Comparison of ENCODE assay signal across 8 cellular contexts in genomic region chr15:67835349-67836133, GRCh38. TPM values are rescaled to one million over a fixed set of nuclear protein-coding genes. Genes with fewer than 3 reads are reported as not detected.
DNase-seq lines count a peak whose midpoint lies in the region; ATAC-seq and TF ChIP-seq lines count a peak whose summit lies in the region.

No MANE protein-coding gene starts in this region.

- intact Hi-C loops in left cardiac atrium (cut with DNase I) = loop anchor here in 1 of 2 donors (2.0 to 10.0 kb wide), 4 partner anchors 313 to 891 kb away; partner anchors contain the start of gene C15orf61
- intact Hi-C loops in lower lobe of right lung (cut with DNase I) = loop anchor here (2.0 kb wide), 1 partner anchor 379 kb away; no protein-coding TSS in a partner anchor

- no peak for TF ChIP-seq EP300 in upper lobe of left lung (IDR thresholded peaks at IDR 0.05)

- no peak overlapping the region for H3K27ac ChIP-seq in cardiac muscle cell
- H3K27ac ChIP-seq in lower lobe of right lung = no peak overlapping the region
- peak overlapping the region in 1 of 4 donors; percentile 10 for H3K27ac ChIP-seq in upper lobe of left lung

- POLR2A ChIA-PET in GM10248 (lab: Yijun Ruan, JAX) = no interaction called here

- ATAC-seq in left cardiac atrium (no peak), lower lobe of right lung (no peak), upper lobe of left lung (ENCODE audit: low FRiP score in 2 of 2) (no peak), GM18909 (IDR thresholded peaks at IDR 0.05; ENCODE audit: poor library complexity, unreplicated experiment) (no peak), HG02852 (IDR thresholded peaks at IDR 0.05; ENCODE audit: unreplicated experiment) (no peak)

- no peaks in the 10 kb centered on the region for H3K36me3 ChIP-seq in cardiac muscle cell
- no peaks in the 10 kb centered on the region for H3K36me3 ChIP-seq in lower lobe of right lung
- no peaks in the 10 kb centered on the region for H3K36me3 ChIP-seq in upper lobe of left lung

- no peaks in the 10 kb centered on the region for H3K9me3 ChIP-seq in cardiac muscle cell (ENCODE audit: low read depth)
- H3K9me3 ChIP-seq in lower lobe of right lung = no peaks in the 10 kb centered on the region
- no peaks in the 10 kb centered on the region for H3K9me3 ChIP-seq in upper lobe of left lung

- H3K27me3 ChIP-seq in cardiac muscle cell (peaks cover 85% of the 10 kb centered on the region), lower lobe of right lung (ENCODE audit: low read depth) (peaks cover 58% of the 10 kb centered on the region), upper lobe of left lung (peaks cover 2 to 53% (median 30%) of the 10 kb centered on the region in 4 donors)

- DNase-seq in cardiac muscle cell (ENCODE audit: low read depth in 1 of 2, low spot score in 1 of 2) = no peak
- DNase-seq in left cardiac atrium = no peak
- DNase-seq in astrocyte of the cerebellum (ENCODE audit: low read depth) = no peak
- DNase-seq in lower lobe of right lung = no peak
- DNase-seq in upper lobe of left lung = peak; percentile 42 to 85
- DNase-seq in GM10248 (ENCODE audit: extremely low spot score) = no peak

- H3K4me3 ChIP-seq in cardiac muscle cell (peak overlapping the region; percentile 12), astrocyte of the cerebellum (ENCODE audit: low read depth, low read length) (peak overlapping the region; percentile 16), lower lobe of right lung (peak overlapping the region; percentile 55), upper lobe of left lung (peak overlapping the region; percentile 12 to 53 (median 39))

- TF ChIP-seq CTCF in cardiac muscle cell (IDR thresholded peaks at IDR 0.05; ENCODE audit: low read depth, low read length) = no peak
- TF ChIP-seq CTCF in astrocyte of the cerebellum (IDR thresholded peaks at IDR 0.05; ENCODE audit: low read depth, low read length, missing control alignments) = no peak
- no peak for TF ChIP-seq CTCF in lower lobe of right lung (IDR thresholded peaks at IDR 0.05)
- TF ChIP-seq CTCF in upper lobe of left lung (IDR thresholded peaks at IDR 0.05) = no peak
- TF ChIP-seq CTCF in GM10248 (IDR thresholded peaks at IDR 0.05; ENCODE audit: control extremely low read depth, extremely low read depth, low read depth, missing control alignments) = no peak

- no peak for TF ChIP-seq POLR2A in upper lobe of left lung (IDR thresholded peaks at IDR 0.05)

- CTCF ChIA-PET in GM10248 (lab: Yijun Ruan, JAX) = interaction anchor here (0.7 to 4.9 kb wide), 21 partner anchors 9 to 889 kb away, joined by 3 to 61 read pairs (median 4); partner anchors contain the start of gene FEM1B

- H3K4me1 ChIP-seq in cardiac muscle cell (ENCODE audit: low read depth) = peaks cover 27% of the 10 kb centered on the region
- peaks cover 52% of the 10 kb centered on the region for H3K4me1 ChIP-seq in lower lobe of right lung
- peaks cover 40 to 57% (median 53%) of the 10 kb centered on the region in 4 donors for H3K4me1 ChIP-seq in upper lobe of left lung

- 3 to 4% methylated on average over 19 to 57 of the region's 57 CpGs for WGBS in upper lobe of left lung, 2 donors

- in situ Hi-C loops in astrocyte of the cerebellum (cut with HindIII; ENCODE audit: low sequenced_read_pairs) = no loop called here

RNA-seq across cellular contexts. Expression of gene RNU6-1, which starts 4.3 kb away (rescaled TPM):
- total RNA-seq in cardiac muscle cell (not detected in 2 replicates), left cardiac atrium (not detected), lower lobe of right lung (not detected), upper lobe of left lung (not detected)
- polyA plus RNA-seq in cardiac muscle cell = not detected in 2 replicates

RNA-seq across cellular contexts. Expression of gene SKOR1, which starts 10.2 kb away (rescaled TPM):
- total RNA-seq in cardiac muscle cell (0.85 and 1.1 TPM in 2 replicates), left cardiac atrium (under 1 TPM; 0.09 to 0.29 TPM), lower lobe of right lung (0.41 TPM), upper lobe of left lung (1 to 10 TPM in 2 of 6 donors, under 1 TPM in 4; 0.44 to 4.2 (median 0.63) TPM)
- 0.24 TPM in 1 of 2 replicates, not detected in the other for polyA plus RNA-seq in cardiac muscle cell

Comparison
In these comparisons a context has a peak if more than half of its experiments do, and no peak if none do; other contexts are left out.
1. DNase-seq: peak in upper lobe of left lung (2 of 2); none in cardiac muscle cell (0 of 2), left cardiac atrium (single experiment), astrocyte of the cerebellum (single experiment), lower lobe of right lung (single experiment) and GM10248 (single experiment).
2. Peak in every context shown above with its lines, with median percentiles within 50 percentile points of each other: H3K4me3 ChIP-seq.